ENCODE assay signal across 8 cellular contexts in genomic region chr4:8419222-8420041, GRCh38. TPM values are rescaled to one million over a fixed set of nuclear protein-coding genes. Genes with fewer than 3 reads are reported as not detected.
A peak's percentile ranks its signal among the peaks of the same experiment; 100 is the strongest.
DNase-seq lines count a peak whose midpoint lies in the region; ATAC-seq and TF ChIP-seq lines count a peak whose summit lies in the region.

No MANE protein-coding gene starts in this region.

- TF ChIP-seq POLR2A in NB4 (IDR thresholded peaks at IDR 0.05; ENCODE audit: extremely low read depth, insufficient read length): no peak

- intact Hi-C loops in head of caudate nucleus (cut with DNase I): no loop called here

- peaks cover 13 to 36% (median 18%) of the 10 kb centered on the region in 4 donors for H3K4me1 Mint-ChIP-seq in CD4-positive, CD25-positive, alpha-beta regulatory T cell
- peaks cover 32% of the 10 kb centered on the region for H3K4me1 Mint-ChIP-seq in stimulated activated naive CD8-positive, alpha-beta T cell treated with anti-CD3 and anti-CD28 coated beads, Interleukin-15, amount 100 ng/mL, for 72 hours

- peaks cover 9% of the 10 kb centered on the region for H3K36me3 ChIP-seq in CD4-positive, CD25-positive, alpha-beta regulatory T cell (ENCODE audit: control insufficient read depth, insufficient read depth, low read length)

- peak in 1 of 3 donors; percentile 45 for DNase-seq in CD4-positive, CD25-positive, alpha-beta regulatory T cell
- DNase-seq in NB4 (ENCODE audit: low read depth) (peak; percentile 59), fibroblast of gingiva (ENCODE audit: low read depth) (peak; percentile 44), NCI-H1694 (lab: John Stamatoyannopoulos, UW) (no peak), substantia nigra (lab: John Stamatoyannopoulos, UW) (no peak), head of caudate nucleus (no peak)
- DNase-seq in stimulated activated naive CD8-positive, alpha-beta T cell treated with anti-CD3 and anti-CD28 coated beads, Interleukin-15, amount 100 ng/mL, for 72 hours: peak; percentile 25 to 68

- H3K4me1 ChIP-seq in CD4-positive, CD25-positive, alpha-beta regulatory T cell (ENCODE audit: control insufficient read depth, insufficient read depth, low read length, poor library complexity, severe bottlenecking): peaks cover 3% of the 10 kb centered on the region

- no peak overlapping the region for H3K27ac ChIP-seq in CD4-positive, CD25-positive, alpha-beta regulatory T cell (ENCODE audit: insufficient read depth, low read length, poor library complexity, severe bottlenecking)
- no peak overlapping the region for H3K27ac ChIP-seq in substantia nigra (ENCODE audit: low read depth, low read length, poor library complexity, severe bottlenecking)

- ATAC-seq in CD4-positive, CD25-positive, alpha-beta regulatory T cell (ENCODE audit: low read depth in 2 of 2): no peak
- peak; percentile 87 for ATAC-seq in GM21390 (IDR thresholded peaks at IDR 0.05; ENCODE audit: unreplicated experiment)
- peak; percentile 99 for ATAC-seq in stimulated activated naive CD8-positive, alpha-beta T cell treated with anti-CD3 and anti-CD28 coated beads, Interleukin-15, amount 100 ng/mL, for 72 hours

- H3K9me3 Mint-ChIP-seq in CD4-positive, CD25-positive, alpha-beta regulatory T cell: peaks cover 0 to 1% (median 0%) of the 10 kb centered on the region in 7 donors
- H3K9me3 Mint-ChIP-seq in stimulated activated naive CD8-positive, alpha-beta T cell treated with anti-CD3 and anti-CD28 coated beads, Interleukin-15, amount 100 ng/mL, for 72 hours: no peaks in the 10 kb centered on the region

- no peaks in the 10 kb centered on the region for H3K9me3 ChIP-seq in CD4-positive, CD25-positive, alpha-beta regulatory T cell (ENCODE audit: control insufficient read depth in 2 of 2, low read length in 2 of 2)

- peak overlapping the region in 1 of 4 donors; percentile 44 for H3K4me3 Mint-ChIP-seq in CD4-positive, CD25-positive, alpha-beta regulatory T cell
- peak overlapping the region in 1 of 2 donors; percentile 36 for H3K4me3 Mint-ChIP-seq in stimulated activated naive CD8-positive, alpha-beta T cell treated with anti-CD3 and anti-CD28 coated beads, Interleukin-15, amount 100 ng/mL, for 72 hours

- H3K4me3 ChIP-seq in CD4-positive, CD25-positive, alpha-beta regulatory T cell (ENCODE audit: low read depth, low read length): no peak overlapping the region
- no peak overlapping the region for H3K4me3 ChIP-seq in NB4 (ENCODE audit: low read depth, low read length)

- no peak for TF ChIP-seq CTCF in NB4 (IDR thresholded peaks at IDR 0.05; ENCODE audit: low read depth, low read length)

- H3K27me3 ChIP-seq in CD4-positive, CD25-positive, alpha-beta regulatory T cell (ENCODE audit: control insufficient read depth, insufficient read depth, low read length): no peaks in the 10 kb centered on the region

- H3K27ac Mint-ChIP-seq in CD4-positive, CD25-positive, alpha-beta regulatory T cell: peak overlapping the region; percentile 51 to 96 (median 80)
- peak overlapping the region; percentile 74 to 84 for H3K27ac Mint-ChIP-seq in stimulated activated naive CD8-positive, alpha-beta T cell treated with anti-CD3 and anti-CD28 coated beads, Interleukin-15, amount 100 ng/mL, for 72 hours

- H3K27me3 Mint-ChIP-seq in CD4-positive, CD25-positive, alpha-beta regulatory T cell: no peaks in the 10 kb centered on the region
- no peaks in the 10 kb centered on the region for H3K27me3 Mint-ChIP-seq in stimulated activated naive CD8-positive, alpha-beta T cell treated with anti-CD3 and anti-CD28 coated beads, Interleukin-15, amount 100 ng/mL, for 72 hours

- peaks cover 13% of the 10 kb centered on the region for H3K36me3 Mint-ChIP-seq in CD4-positive, CD25-positive, alpha-beta regulatory T cell

RNA-seq across cellular contexts. Expression of gene ACOX3, which starts 21.1 kb away (rescaled TPM):
- 13.2 TPM for total RNA-seq in CD4-positive, CD25-positive, alpha-beta regulatory T cell
- polyA plus RNA-seq in CD4-positive, CD25-positive, alpha-beta regulatory T cell: 10 to 100 TPM; 13.0 to 22.0 (median 14.7) TPM

RNA-seq across cellular contexts. Expression of gene TRMT44, which starts 21.1 kb away (rescaled TPM):
- total RNA-seq in CD4-positive, CD25-positive, alpha-beta regulatory T cell: 26.2 TPM
- 10 to 100 TPM; 10.9 to 18.8 (median 13.2) TPM for polyA plus RNA-seq in CD4-positive, CD25-positive, alpha-beta regulatory T cell

Comparison
In these comparisons a context has a peak if more than half of its experiments do, and no peak if none do; other contexts are left out.
1. ATAC-seq: peak in GM21390 (single experiment) and stimulated activated naive CD8-positive, alpha-beta T cell treated with anti-CD3 and anti-CD28 coated beads, Interleukin-15, amount 100 ng/mL, for 72 hours (single experiment); none in CD4-positive, CD25-positive, alpha-beta regulatory T cell (0 of 2).
2. DNase-seq: peak in NB4 (single experiment), fibroblast of gingiva (single experiment) and stimulated activated naive CD8-positive, alpha-beta T cell treated with anti-CD3 and anti-CD28 coated beads, Interleukin-15, amount 100 ng/mL, for 72 hours (2 of 2); none in NCI-H1694 (single experiment), substantia nigra (0 of 49) and head of caudate nucleus (0 of 42).